ENCODE assay signal across 8 cellular contexts in the genomic region with DNA sequence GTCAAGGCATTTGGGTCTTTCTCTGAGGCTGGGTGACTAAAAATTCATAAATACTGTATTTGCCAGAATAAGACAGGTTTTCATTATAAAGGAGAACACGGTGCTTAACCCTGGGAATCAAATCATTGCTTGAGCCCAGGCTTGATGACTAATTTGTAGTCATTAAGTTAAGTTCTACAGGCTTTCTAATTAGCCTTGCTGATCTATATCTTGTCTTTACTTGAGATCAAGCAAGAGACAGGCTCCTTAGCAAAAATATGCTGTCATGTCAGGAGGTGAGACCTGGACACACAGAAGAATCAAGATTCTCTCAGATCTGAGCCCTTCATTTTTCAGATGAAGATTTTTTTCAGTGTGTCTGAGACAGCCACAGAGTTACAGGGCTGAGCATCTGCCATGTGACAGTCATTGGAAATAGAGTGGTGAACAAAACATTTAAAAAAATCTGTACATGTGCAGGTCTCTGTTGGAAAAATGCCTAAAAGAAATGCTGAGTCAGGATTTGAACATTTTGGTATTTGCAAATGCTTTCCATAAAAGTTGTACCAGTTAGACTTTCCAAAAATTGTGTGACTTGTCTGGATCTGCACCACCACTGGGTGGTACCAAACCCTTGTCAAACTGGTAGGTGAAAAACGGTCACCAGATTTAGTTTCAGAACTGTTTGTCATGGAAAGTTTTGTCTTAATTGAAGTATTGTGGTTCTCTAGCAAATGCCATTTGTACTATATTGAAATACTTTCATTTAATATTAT. TPM values are rescaled to one million over a fixed set of nuclear protein-coding genes. Genes with fewer than 3 reads are reported as not detected.
DNase-seq lines count a peak whose midpoint lies in the region; ATAC-seq and TF ChIP-seq lines count a peak whose summit lies in the region.

No MANE protein-coding gene starts in this region.

- H3K36me3 ChIP-seq in stomach: peaks cover 16 to 86% (median 76%) of the 10 kb centered on the region in 4 donors

- H3K9me3 ChIP-seq in stomach: no peaks in the 10 kb centered on the region

- no peak for TF ChIP-seq POLR2A in erythroblast (IDR thresholded peaks at IDR 0.05; ENCODE audit: low read length)
- no peak for TF ChIP-seq POLR2A in GM18505 (IDR thresholded peaks at IDR 0.05; ENCODE audit: borderline replicate concordance, extremely low read depth, insufficient read depth, insufficient read length)
- no peak for TF ChIP-seq POLR2A in stomach (IDR thresholded peaks at IDR 0.05)

- H3K4me3 ChIP-seq in AG09309 (ENCODE audit: control insufficient read depth, low read depth, low read length): no peak overlapping the region
- no peak overlapping the region for H3K4me3 ChIP-seq in stomach

- WGBS in stomach, 5 donors: 55 to 65% (median 60%) methylated on average over 2 of the region's 2 CpGs

- no peak for DNase-seq in AG09309 (ENCODE audit: low read depth)
- DNase-seq in RKO (ENCODE audit: low spot score): peak; percentile 54
- peak; percentile 22 to 40 for DNase-seq in erythroblast (lab: John Stamatoyannopoulos, UW)
- no peak for DNase-seq in ACHN
- no peak for DNase-seq in stomach

- TF ChIP-seq CTCF in AG09309 (IDR thresholded peaks at IDR 0.05; ENCODE audit: control insufficient read depth, insufficient read depth, low read depth, low read length, missing control alignments): peak; percentile 18
- no peak for TF ChIP-seq CTCF in stomach (IDR thresholded peaks at IDR 0.05)

- peaks cover 0 to 15% (median 4%) of the 10 kb centered on the region in 4 donors for H3K4me1 ChIP-seq in stomach

- no peaks in the 10 kb centered on the region for H3K27me3 ChIP-seq in stomach

- no peak for TF ChIP-seq EP300 in stomach (IDR thresholded peaks at IDR 0.05)

- in situ Hi-C loops in ACHN (cut with HindIII; ENCODE audit: low pct_ligation_motif_present, low pct_unique_long_range_greater_than_20kb, low sequenced_read_pairs): no loop called here

- intact Hi-C loops in stomach (cut with DNase I; ENCODE audit: low total_unique reads): no loop called here

- ATAC-seq in GM19351 (IDR thresholded peaks at IDR 0.05; ENCODE audit: unreplicated experiment) (peak; percentile 76), GM18505 (IDR thresholded peaks at IDR 0.05; ENCODE audit: unreplicated experiment) (no peak), GM19324 (IDR thresholded peaks at IDR 0.05; ENCODE audit: low FRiP score, unreplicated experiment) (no peak)

- H3K27ac ChIP-seq in stomach: no peak overlapping the region

RNA-seq across cellular contexts. Expression of a gene that starts 14.7 kb away (rescaled TPM):
- 100 to 1,000 TPM in 2 of 5 donors, 10 to 100 TPM in 3; 24.1 to 162 (median 69.0) TPM for total RNA-seq in stomach
- 10 to 100 TPM; 80.7 to 95.2 (median 81.0) TPM for polyA plus RNA-seq in stomach

Comparison
In these comparisons a context has a peak if more than half of its experiments do, and no peak if none do; other contexts are left out.
1. DNase-seq: peak in RKO (single experiment) and erythroblast (2 of 2); none in AG09309 (single experiment), ACHN (single experiment) and stomach (single experiment).